8 cellular contexts compared by ENCODE assay signal in the genomic region with DNA sequence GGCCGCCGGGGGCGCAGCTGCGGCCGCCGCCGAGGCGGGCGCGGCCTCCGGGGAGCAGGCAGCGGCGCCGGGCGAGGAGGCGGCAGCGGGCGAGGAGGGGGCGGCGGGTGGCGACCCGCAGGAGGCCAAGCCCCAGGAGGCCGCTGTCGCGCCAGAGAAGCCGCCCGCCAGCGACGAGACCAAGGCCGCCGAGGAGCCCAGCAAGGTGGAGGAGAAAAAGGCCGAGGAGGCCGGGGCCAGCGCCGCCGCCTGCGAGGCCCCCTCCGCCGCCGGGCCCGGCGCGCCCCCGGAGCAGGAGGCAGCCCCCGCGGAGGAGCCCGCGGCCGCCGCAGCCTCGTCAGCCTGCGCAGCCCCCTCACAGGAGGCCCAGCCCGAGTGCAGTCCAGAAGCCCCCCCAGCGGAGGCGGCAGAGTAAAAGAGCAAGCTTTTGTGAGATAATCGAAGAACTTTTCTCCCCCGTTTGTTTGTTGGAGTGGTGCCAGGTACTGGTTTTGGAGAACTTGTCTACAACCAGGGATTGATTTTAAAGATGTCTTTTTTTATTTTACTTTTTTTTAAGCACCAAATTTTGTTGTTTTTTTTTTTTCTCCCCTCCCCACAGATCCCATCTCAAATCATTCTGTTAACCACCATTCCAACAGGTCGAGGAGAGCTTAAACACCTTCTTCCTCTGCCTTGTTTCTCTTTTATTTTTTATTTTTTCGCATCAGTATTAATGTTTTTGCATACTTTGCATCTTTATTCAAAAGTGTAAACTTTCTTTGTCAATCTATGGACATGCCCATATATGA. TPM values are rescaled to one million over a fixed set of nuclear protein-coding genes. Genes with fewer than 3 reads are reported as not detected.
A peak's percentile ranks its signal among the peaks of the same experiment; 100 is the strongest.
DNase-seq lines count a peak whose midpoint lies in the region; ATAC-seq and TF ChIP-seq lines count a peak whose summit lies in the region.

No MANE protein-coding gene starts in this region.

- ATAC-seq in lung (ENCODE audit: insufficient read depth, low FRiP score) (no peak), GM19324 (IDR thresholded peaks at IDR 0.05; ENCODE audit: low FRiP score, unreplicated experiment) (no peak), GM18502 (IDR thresholded peaks at IDR 0.05; ENCODE audit: poor library complexity, unreplicated experiment) (no peak), GM21381 (IDR thresholded peaks at IDR 0.05; ENCODE audit: unreplicated experiment) (no peak)

- H3K36me3 Mint-ChIP-seq in chondrocyte (ENCODE audit: low read depth) = peaks cover 23% of the 10 kb centered on the region
- peaks cover 22% of the 10 kb centered on the region for H3K36me3 Mint-ChIP-seq in type B pancreatic cell

- no peaks in the 10 kb centered on the region for H3K27me3 Mint-ChIP-seq in chondrocyte (ENCODE audit: low read depth)
- no peaks in the 10 kb centered on the region for H3K27me3 Mint-ChIP-seq in type B pancreatic cell

- H3K4me3 ChIP-seq in AG10803 (ENCODE audit: low read length) = peak overlapping the region; percentile 93
- peak overlapping the region; percentile 52 for H3K4me3 ChIP-seq in lung

- H3K4me1 Mint-ChIP-seq in chondrocyte (ENCODE audit: low read depth) (peaks cover 31% of the 10 kb centered on the region), type B pancreatic cell (ENCODE audit: unreplicated experiment) (peaks cover 8% of the 10 kb centered on the region)

- H3K27me3 ChIP-seq in lung (ENCODE audit: control insufficient read depth, insufficient read depth) = no peaks in the 10 kb centered on the region

- H3K4me3 Mint-ChIP-seq in chondrocyte (ENCODE audit: unreplicated experiment) (peak overlapping the region; percentile 79), type B pancreatic cell (peak overlapping the region; percentile 90)

- peaks cover 0 to 5% of the 10 kb centered on the region in 2 donors for H3K4me1 ChIP-seq in lung (ENCODE audit: control insufficient read depth in 2 of 2, insufficient read depth in 2 of 2, low read length in 2 of 2)

- no peaks in the 10 kb centered on the region for H3K36me3 ChIP-seq in lung (ENCODE audit: control insufficient read depth in 2 of 2, insufficient read depth in 2 of 2, low read length in 2 of 2)

- H3K9me3 Mint-ChIP-seq in chondrocyte (ENCODE audit: low read depth) (no peaks in the 10 kb centered on the region), type B pancreatic cell (no peaks in the 10 kb centered on the region)

- H3K27ac Mint-ChIP-seq in chondrocyte (ENCODE audit: unreplicated experiment) (peak overlapping the region; percentile 91), type B pancreatic cell (peak overlapping the region; percentile 89)

- CTCF ChIA-PET in HEK293T (lab: Yijun Ruan, JAX) = interaction anchor here (0.6 to 1.2 kb wide), 3 partner anchors 11 to 19 kb away, joined by 3 to 4 read pairs (median 3); no protein-coding TSS in a partner anchor

- peak overlapping the region; percentile 74 to 97 for H3K27ac ChIP-seq in lung (ENCODE audit: low read depth in 1 of 2, low read length in 1 of 2)

- WGBS in lung, 2 donors = 43 to 56% methylated on average over 27 to 59 of the region's 59 CpGs

- TF ChIP-seq CTCF in AG10803 (conservative IDR thresholded peaks at IDR 0.05; ENCODE audit: low read length) (no peak), chondrocyte (IDR thresholded peaks at IDR 0.05) (no peak), lung (IDR thresholded peaks at IDR 0.05; ENCODE audit: control extremely low read depth, extremely low read depth) (no peak), type B pancreatic cell (conservative IDR thresholded peaks at IDR 0.05) (no peak)

- POLR2A ChIA-PET in HEK293T (lab: Yijun Ruan, JAX) = interaction anchor here (1.4 kb wide), 1 partner anchor 19 kb away, joined by 3 read pairs; no protein-coding TSS in a partner anchor

- peaks cover 0 to 1% of the 10 kb centered on the region in 2 donors for H3K9me3 ChIP-seq in lung (ENCODE audit: control insufficient read depth in 2 of 2, insufficient read depth in 1 of 2, low read length in 1 of 2)

- DNase-seq in AG10803 (ENCODE audit: low read depth) (peak; percentile 59), HEK293T (ENCODE audit: extremely low spot score) (peak; percentile 35), chondrocyte (ENCODE audit: low spot score) (no peak), lung (ENCODE audit: low spot score) (no peak), type B pancreatic cell (ENCODE audit: extremely low spot score, unreplicated experiment) (peak; percentile 72)

TF ChIP-seq in HEK293T, 16 proteins besides CTCF, POLR2A, EP300 and RAD21:
- no peak for TF ChIP-seq ARNT (IDR thresholded peaks at IDR 0.05)
- TF ChIP-seq LEF1 (IDR thresholded peaks at IDR 0.05; ENCODE audit: borderline replicate concordance) = no peak

RNA-seq across cellular contexts. Expression of a gene that starts 3.2 kb away (rescaled TPM):
- total RNA-seq in chondrocyte (256 to 322 TPM (median 257 TPM) in 3 replicates), lung (100 to 1,000 TPM in 1 of 2 donors, 10 to 100 TPM in 1; 77.0 to 140 TPM), type B pancreatic cell (ENCODE audit: low replicate concordance) (105 and 236 TPM in 2 replicates)
- 10 to 100 TPM; 17.3 to 67.4 TPM for polyA plus RNA-seq in lung

Comparison
In these comparisons a context has a peak if more than half of its experiments do, and no peak if none do; other contexts are left out.
1. DNase-seq: peak in AG10803 (single experiment), HEK293T (single experiment) and type B pancreatic cell (single experiment); none in chondrocyte (single experiment) and lung (single experiment).